In genomic region chr4:112664611-112665010, GRCh38 we compare ENCODE assay signal across 23 cellular contexts. TPM values are rescaled to one million over a fixed set of nuclear protein-coding genes. Genes with fewer than 3 reads are reported as not detected.
DNase-seq lines count a peak whose midpoint lies in the region; TF ChIP-seq lines count a peak whose summit lies in the region.
"Had no signal": no experiment of that assay in that cellular context is flagged by ENCODE, and none has a peak within 500 bp of the region (broad histone marks: within the 10 kb centered on the region; RNA-seq: fewer than 3 reads in every experiment).

No MANE protein-coding gene starts in this region.

- WGBS in mammary epithelial cell (ENCODE audit: low coverage, missing lambda C conversion rate): 94% methylated on average over 2 of the region's 2 CpGs
- WGBS in mesendoderm (ENCODE audit: extremely low coverage, insufficient coverage, low lambda C conversion rate): no CpG with 5 or more reads among the region's 2 CpGs

- H2AK5ac ChIP-seq in mesendoderm (ENCODE audit: low read length): peak overlapping the region; percentile 50

- TF ChIP-seq CTCF in LNCaP clone FGC (IDR thresholded peaks at IDR 0.05; ENCODE audit: control insufficient read depth, extremely low read depth, insufficient read depth) (no peak), mammary epithelial cell (conservative IDR thresholded peaks at IDR 0.05 in 1 of 2, IDR thresholded peaks at IDR 0.05 in 1 of 2; ENCODE audit: extremely low read depth in 1 of 2, insufficient read depth in 1 of 2, low read depth in 1 of 2, low read length in 2 of 2) (no peak)

- H3K4ac ChIP-seq in mesendoderm (ENCODE audit: low read depth, low read length): no peak overlapping the region

- DNase-seq in EH (ENCODE audit: low read depth) (peak; percentile 15), LNCaP clone FGC (ENCODE audit: low read depth) (peak; percentile 65), mammary epithelial cell (peak; percentile 3), mesendoderm (no peak), NCI-H2107 (lab: John Stamatoyannopoulos, UW) (no peak), mesenteric fat pad (ENCODE audit: low spot score) (no peak), NCI-H748 treated with DMSO at 0.1 percent for 48 hours (lab: John Stamatoyannopoulos, UW) (no peak)
- DNase-seq in stimulated activated naive CD4-positive, alpha-beta T cell (lab: John Stamatoyannopoulos, UW): no peak
- DNase-seq: ACHN; activated B cell treated with CpG ODN at 0.5 μM for 24 hours; activated CD4-positive, alpha-beta T cell treated with anti-CD3 and anti-CD28 coated beads, Interleukin-2, amount 50 U/mL, for 1 hour; activated T-cell treated with anti-CD3 and anti-CD28 coated beads, Interleukin-2, amount 50 U/mL, for 4 hours; DMS79; GOT3; head of caudate nucleus; kidney; lower lobe of right lung; MM.1S; ovary; SHP77; trophoblast cell had no signal

- no peak overlapping the region for H2AFZ ChIP-seq in mammary epithelial cell (ENCODE audit: low read depth, low read length)

- H3K4me1 ChIP-seq in mammary epithelial cell (ENCODE audit: insufficient read depth, low read length): no peaks in the 10 kb centered on the region
- no peaks in the 10 kb centered on the region for H3K4me1 ChIP-seq in mesendoderm (ENCODE audit: control insufficient read depth, low read depth, low read length)
- H3K4me1 ChIP-seq: BLaER1, lower lobe of right lung, right atrium auricular region had no signal

- no peaks in the 10 kb centered on the region for H3K79me1 ChIP-seq in mesendoderm (ENCODE audit: low read length)

- no peak overlapping the region for H3K9ac ChIP-seq in mammary epithelial cell (ENCODE audit: insufficient read depth, low read length)
- H3K9ac ChIP-seq in mesendoderm (ENCODE audit: low read length): no peak overlapping the region
- H3K9ac ChIP-seq: BLaER1 had no signal

- no peak overlapping the region for H2BK15ac ChIP-seq in mesendoderm (replicated peaks; ENCODE audit: low read depth)

- H3K79me2 ChIP-seq in mammary epithelial cell (ENCODE audit: insufficient read depth, low read length) (no peaks in the 10 kb centered on the region), mesendoderm (ENCODE audit: control insufficient read depth, insufficient read depth, low read length) (no peaks in the 10 kb centered on the region)

- in situ Hi-C loops in mammary epithelial cell (cut with MboI; ENCODE audit: low sequenced_read_pairs in 2 of 2): no loop called here

- no peak overlapping the region for H3K27ac ChIP-seq in mammary epithelial cell (ENCODE audit: insufficient read depth, low read depth, low read length)
- H3K27ac ChIP-seq in mesendoderm (ENCODE audit: low read depth, low read length): no peak overlapping the region
- H3K27ac ChIP-seq: BLaER1, lower lobe of right lung, ovary, right atrium auricular region had no signal

- no peaks in the 10 kb centered on the region for H3K9me3 ChIP-seq in mammary epithelial cell (replicated peaks; ENCODE audit: insufficient read depth, low read length)
- H3K9me3 ChIP-seq: BLaER1, lower lobe of right lung, ovary, right atrium auricular region had no signal

- H3K4me3 ChIP-seq in LNCaP clone FGC (ENCODE audit: low read depth, low read length) (no peak overlapping the region), mammary epithelial cell (replicated peaks in 1 of 3; ENCODE audit: insufficient read depth in 1 of 3, low read depth in 2 of 3, low read length in 3 of 3) (no peak overlapping the region), mesendoderm (ENCODE audit: low read length) (no peak overlapping the region)
- H3K4me3 ChIP-seq: BLaER1, lower lobe of right lung, ovary, right atrium auricular region had no signal

- H4K8ac ChIP-seq in mesendoderm (ENCODE audit: low read depth, low read length): no peak overlapping the region

- H3K23ac ChIP-seq in mesendoderm (ENCODE audit: low read length): no peak overlapping the region

- H3K36me3 ChIP-seq in mammary epithelial cell (ENCODE audit: insufficient read depth, low read length) (no peaks in the 10 kb centered on the region), mesendoderm (ENCODE audit: control insufficient read depth, insufficient read depth, low read length) (no peaks in the 10 kb centered on the region)
- H3K36me3 ChIP-seq: lower lobe of right lung, ovary, right atrium auricular region had no signal

- no peak overlapping the region for H3K4me2 ChIP-seq in mammary epithelial cell (ENCODE audit: insufficient read depth, low read depth, low read length)
- no peak overlapping the region for H3K4me2 ChIP-seq in mesendoderm (ENCODE audit: low read length)
- H3K4me2 ChIP-seq: BLaER1 had no signal

- no peaks in the 10 kb centered on the region for H4K20me1 ChIP-seq in mammary epithelial cell (ENCODE audit: insufficient read depth, low read length)
- H4K20me1 ChIP-seq: BLaER1 had no signal

- H2BK5ac ChIP-seq in mesendoderm (ENCODE audit: low read length): no peak overlapping the region

- no peaks in the 10 kb centered on the region for H3K27me3 ChIP-seq in mammary epithelial cell (ENCODE audit: insufficient read depth, low read length)
- H3K27me3 ChIP-seq in mesendoderm (ENCODE audit: insufficient read depth, low read length, poor library complexity): no peaks in the 10 kb centered on the region
- H3K27me3 ChIP-seq: BLaER1, ovary, right atrium auricular region had no signal

- intact Hi-C loops in mammary epithelial cell (cut with micrococcal nuclease): no loop called here

- H4K5ac ChIP-seq in mesendoderm (ENCODE audit: low read length): no peak overlapping the region

- no peak overlapping the region for H3K18ac ChIP-seq in mesendoderm (ENCODE audit: low read length)

- CTCF ChIA-PET in mammary epithelial cell (lab: Charles Lee; ENCODE audit: low non-redundant PET): no interaction called here

- H2BK120ac ChIP-seq in mesendoderm (ENCODE audit: low read depth, low read length): no peak overlapping the region

- no peak overlapping the region for H3K56ac ChIP-seq in mesendoderm (ENCODE audit: low read length)

- no TSS peak for BruUV-seq in mammary epithelial cell (replicated peaks; lab: Mats Ljungman, UMichigan)

- dilution Hi-C loops in mammary epithelial cell (cut with HindIII; ENCODE audit: low sequenced_read_pairs): no loop called here

RNA-seq across cellular contexts. Expression of gene LARP7, which starts 27.7 kb away (rescaled TPM):
- total RNA-seq in mammary epithelial cell (10 to 100 TPM; 16.8 to 34.9 TPM), mesenteric fat pad (36.0 TPM)
- 11.4 TPM for polyA plus RNA-seq in mammary epithelial cell
- 20.2 TPM for polyA minus RNA-seq in mammary epithelial cell
- polyA plus RNA-seq in mesendoderm (2013, experiment 1 of 2): 135 TPM
- 145 TPM for polyA plus RNA-seq in mesendoderm (2013, experiment 2 of 2)

RNA-seq across cellular contexts. Expression of gene ZGRF1, which starts 27.9 kb away (rescaled TPM):
- total RNA-seq in mammary epithelial cell (10 to 100 TPM in 1 of 2 donors, 1 to 10 TPM in 1; 3.3 to 10.3 TPM), mesenteric fat pad (2.2 TPM)
- polyA plus RNA-seq in mammary epithelial cell: 3.3 TPM
- 7.8 TPM for polyA minus RNA-seq in mammary epithelial cell
- 28.8 TPM for polyA plus RNA-seq in mesendoderm (2013, experiment 1 of 2)
- 27.5 TPM for polyA plus RNA-seq in mesendoderm (2013, experiment 2 of 2)

Comparison
In these comparisons a context has a peak if more than half of its experiments do, and no peak if none do; other contexts are left out.
1. DNase-seq: peak in EH (single experiment), LNCaP clone FGC (single experiment) and mammary epithelial cell (single experiment); none in mesendoderm (single experiment), NCI-H2107 (single experiment), stimulated activated naive CD4-positive, alpha-beta T cell (0 of 6), mesenteric fat pad (single experiment) and NCI-H748 treated with DMSO at 0.1 percent for 48 hours (single experiment).